8 cellular contexts compared by ENCODE assay signal in the genomic region with DNA sequence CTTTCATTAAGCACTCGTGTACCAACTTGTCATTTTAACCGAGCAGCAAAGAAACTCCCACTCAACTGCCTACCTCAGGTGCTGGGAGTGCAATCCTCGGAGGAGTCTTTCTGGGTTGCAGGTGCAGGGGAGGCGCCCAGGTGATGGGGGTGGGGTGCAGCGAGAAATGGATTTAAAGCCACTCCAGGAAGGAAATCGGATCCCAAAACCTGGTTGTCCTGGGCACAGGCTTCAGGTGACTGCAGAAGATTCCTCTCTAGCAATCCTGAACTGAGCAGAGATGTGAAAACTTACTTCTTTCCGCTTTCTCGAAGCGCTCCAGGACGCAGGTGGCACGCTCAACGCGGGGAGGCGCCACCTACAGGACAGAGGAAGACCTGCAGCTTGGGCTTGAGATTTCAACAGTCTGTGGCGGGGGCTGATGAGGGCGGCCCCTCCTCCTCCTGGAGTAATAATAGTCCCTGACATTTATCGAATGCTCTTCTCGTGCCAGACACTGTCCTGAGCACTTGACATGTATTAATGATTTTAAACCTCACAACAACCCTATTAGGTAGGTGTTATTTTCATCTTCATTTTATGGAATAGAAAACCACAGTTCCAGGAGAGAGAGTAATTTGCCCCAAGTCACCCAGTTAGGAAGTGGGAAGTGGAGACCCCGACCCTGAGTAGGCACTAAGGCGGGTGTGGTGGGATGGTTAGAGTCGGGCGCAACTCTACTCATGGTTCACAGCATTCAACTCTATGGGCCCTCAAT. TPM values are rescaled to one million over a fixed set of nuclear protein-coding genes. Genes with fewer than 3 reads are reported as not detected.
A peak's percentile ranks its signal among the peaks of the same experiment; 100 is the strongest.
DNase-seq lines count a peak whose midpoint lies in the region; ATAC-seq lines count a peak whose summit lies in the region.

No MANE protein-coding gene starts in this region.

- DNase-seq in DMS114 treated with DMSO at 0.1 percent for 48 hours (lab: John Stamatoyannopoulos, UW; ENCODE audit: unreplicated experiment) (peak; percentile 22), NCI-H460 (ENCODE audit: extremely low read depth, low read depth) (peak; percentile 41), dermis microvascular lymphatic vessel endothelial cell (ENCODE audit: low read depth in 2 of 2) (peak; percentile 15 to 60), lung microvascular endothelial cell (ENCODE audit: low read depth in 2 of 2) (peak; percentile 66 to 70)
- DNase-seq in activated CD4-positive, alpha-beta T cell treated with anti-CD3 and anti-CD28 coated beads for 48 hours = peak; percentile 81
- peak; percentile 42 for DNase-seq in stimulated activated CD8-positive, alpha-beta memory T cell treated with anti-CD3 and anti-CD28 coated beads, Interleukin-15, amount 100 ng/mL, for 24 hours (ENCODE audit: low read depth)

- ATAC-seq in HG02571 (IDR thresholded peaks at IDR 0.05; ENCODE audit: unreplicated experiment) (peak; percentile 56), HG03432 (IDR thresholded peaks at IDR 0.05; ENCODE audit: unreplicated experiment) (no peak)

RNA-seq across cellular contexts. Expression of gene SKAP1, which starts 27.2 kb away (rescaled TPM):
- total RNA-seq in NCI-H460 (2014; rRNA removed; shearing (Covaris generic)) = 0.20 TPM in 1 of 2 replicates, not detected in the other
- polyA plus RNA-seq in NCI-H460 (2014; cell fraction: nucleus; rRNA removed) = not detected in 2 replicates
- total RNA-seq in dermis microvascular lymphatic vessel endothelial cell = under 0.01 TPM in 1 of 2 replicates, not detected in the other
- total RNA-seq in lung microvascular endothelial cell = 0.22 TPM in 1 of 2 replicates, not detected in the other

Comparison
In these comparisons a context has a peak if more than half of its experiments do, and no peak if none do; other contexts are left out.
1. DNase-seq: peak in every context shown above with its lines; median percentile 81 in activated CD4-positive, alpha-beta T cell treated with anti-CD3 and anti-CD28 coated beads for 48 hours; 68 in lung microvascular endothelial cell; 42 in stimulated activated CD8-positive, alpha-beta memory T cell treated with anti-CD3 and anti-CD28 coated beads, Interleukin-15, amount 100 ng/mL, for 24 hours; 41 in NCI-H460; 38 in dermis microvascular lymphatic vessel endothelial cell; 22 in DMS114 treated with DMSO at 0.1 percent for 48 hours.